In the genomic region with DNA sequence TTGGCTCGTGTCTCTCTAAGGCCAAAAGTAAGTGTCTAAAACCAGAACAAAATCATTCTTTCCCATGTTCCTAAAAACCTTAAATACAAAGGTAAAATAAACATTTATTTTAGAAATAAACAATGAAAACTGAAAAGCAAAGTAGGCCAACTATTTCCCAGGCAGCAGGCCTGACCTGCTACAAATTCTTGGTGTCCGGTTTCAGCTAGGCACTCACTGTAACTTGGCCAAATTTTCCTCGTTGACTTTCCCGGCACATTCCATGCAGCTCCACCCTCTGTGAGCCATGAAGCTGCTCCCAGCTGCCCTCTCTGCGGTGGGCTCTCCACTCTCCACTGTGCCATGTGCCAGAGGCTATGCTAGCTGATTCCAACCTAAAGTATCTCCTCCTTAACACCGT, we compare ENCODE assay signal across 8 cellular contexts. TPM values are rescaled to one million over a fixed set of nuclear protein-coding genes. Genes with fewer than 3 reads are reported as not detected.
DNase-seq lines count a peak whose midpoint lies in the region; ATAC-seq and TF ChIP-seq lines count a peak whose summit lies in the region.

No MANE protein-coding gene starts in this region.

- H3K36me3 ChIP-seq in lower lobe of right lung (no peaks in the 10 kb centered on the region), transverse colon (no peaks in the 10 kb centered on the region)

- no peak overlapping the region for H3K4me3 ChIP-seq in dorsolateral prefrontal cortex
- no peak overlapping the region for H3K4me3 ChIP-seq in lower lobe of right lung
- no peak overlapping the region for H3K4me3 ChIP-seq in transverse colon

- TF ChIP-seq EP300 in transverse colon (IDR thresholded peaks at IDR 0.05; ENCODE audit: low read depth), result no peak

- H3K27me3 ChIP-seq in dorsolateral prefrontal cortex (no peaks in the 10 kb centered on the region), lower lobe of right lung (ENCODE audit: low read depth) (no peaks in the 10 kb centered on the region), transverse colon (no peaks in the 10 kb centered on the region)

- WGBS in transverse colon (ENCODE audit: low coverage in 1 of 2), 2 donors, result 47 to 60% methylated on average over 5 to 6 of the region's 6 CpGs

- peaks cover 30% of the 10 kb centered on the region for H3K4me1 ChIP-seq in lower lobe of right lung
- peaks cover 6 to 16% (median 9%) of the 10 kb centered on the region in 4 donors for H3K4me1 ChIP-seq in transverse colon

- intact Hi-C loops in dorsolateral prefrontal cortex (cut with DNase I) (loop anchor here in 1 of 2 donors (5.0 kb wide), 1 partner anchor 201 kb away; no protein-coding TSS in a partner anchor), lower lobe of right lung (cut with DNase I) (no loop called here), transverse colon (cut with DNase I; ENCODE audit: low total_unique reads) (no loop called here), posterior vena cava (cut with DNase I) (no loop called here)

- DNase-seq in M059J (ENCODE audit: low read depth) (peak; percentile 87), dorsolateral prefrontal cortex (no peak), lower lobe of right lung (no peak), transverse colon (peak; percentile 19), posterior vena cava (ENCODE audit: low spot score) (no peak), NCI-H524 (lab: John Stamatoyannopoulos, UW) (no peak), NCI-H1048 (lab: John Stamatoyannopoulos, UW) (no peak)

- TF ChIP-seq CTCF in dorsolateral prefrontal cortex (IDR thresholded peaks at IDR 0.05 in 54 of 56, conservative IDR thresholded peaks at IDR 0.05 in 2 of 56; ENCODE audit: low read depth in 1 of 56, partially characterized antibody in 56 of 56), result no peak
- TF ChIP-seq CTCF in lower lobe of right lung (IDR thresholded peaks at IDR 0.05), result no peak
- TF ChIP-seq CTCF in transverse colon (IDR thresholded peaks at IDR 0.05), result no peak

- ATAC-seq in lower lobe of right lung (peak; percentile 73 to 85), HG03469 (IDR thresholded peaks at IDR 0.05; ENCODE audit: unreplicated experiment) (no peak)

- H3K27ac ChIP-seq in dorsolateral prefrontal cortex (peak overlapping the region in 34 of 59 donors; percentile 1 to 69 (median 38)), lower lobe of right lung (peak overlapping the region; percentile 22), transverse colon (peak overlapping the region; percentile 36 to 77 (median 64))

- no peaks in the 10 kb centered on the region for H3K9me3 ChIP-seq in lower lobe of right lung
- no peaks in the 10 kb centered on the region for H3K9me3 ChIP-seq in transverse colon

- TF ChIP-seq POLR2A in transverse colon (IDR thresholded peaks at IDR 0.05), result no peak

- in situ Hi-C loops in transverse colon (cut with MboI; ENCODE audit: low pct_ligation_motif_present in 1 of 4, low pct_unique_long_range_greater_than_20kb in 1 of 4, low sequenced_read_pairs in 3 of 4), result no loop called here

RNA-seq across cellular contexts. Expression of a gene that starts 4.1 kb away (rescaled TPM):
- total RNA-seq in M059J (2014; rRNA removed; shearing (Covaris generic)), result 0.59 TPM in 1 of 2 replicates, not detected in the other
- total RNA-seq in dorsolateral prefrontal cortex (10 to 100 TPM; 13.1 to 43.0 (median 28.2) TPM), lower lobe of right lung (13.4 TPM), transverse colon (10 to 100 TPM in 3 of 4 donors, 1 to 10 TPM in 1; 2.2 to 93.5 (median 14.4) TPM), posterior vena cava (1 to 10 TPM; 4.5 TPM)

Comparison
In these comparisons a context has a peak if more than half of its experiments do, and no peak if none do; other contexts are left out.
1. DNase-seq: peak in M059J (single experiment) and transverse colon (single experiment); none in dorsolateral prefrontal cortex (0 of 10), lower lobe of right lung (single experiment), posterior vena cava (single experiment), NCI-H524 (0 of 2) and NCI-H1048 (single experiment).
2. Peak in every context shown above with its lines, with median percentiles within 50 percentile points of each other: H3K27ac ChIP-seq.